8 cellular contexts compared by ENCODE assay signal in the genomic region with DNA sequence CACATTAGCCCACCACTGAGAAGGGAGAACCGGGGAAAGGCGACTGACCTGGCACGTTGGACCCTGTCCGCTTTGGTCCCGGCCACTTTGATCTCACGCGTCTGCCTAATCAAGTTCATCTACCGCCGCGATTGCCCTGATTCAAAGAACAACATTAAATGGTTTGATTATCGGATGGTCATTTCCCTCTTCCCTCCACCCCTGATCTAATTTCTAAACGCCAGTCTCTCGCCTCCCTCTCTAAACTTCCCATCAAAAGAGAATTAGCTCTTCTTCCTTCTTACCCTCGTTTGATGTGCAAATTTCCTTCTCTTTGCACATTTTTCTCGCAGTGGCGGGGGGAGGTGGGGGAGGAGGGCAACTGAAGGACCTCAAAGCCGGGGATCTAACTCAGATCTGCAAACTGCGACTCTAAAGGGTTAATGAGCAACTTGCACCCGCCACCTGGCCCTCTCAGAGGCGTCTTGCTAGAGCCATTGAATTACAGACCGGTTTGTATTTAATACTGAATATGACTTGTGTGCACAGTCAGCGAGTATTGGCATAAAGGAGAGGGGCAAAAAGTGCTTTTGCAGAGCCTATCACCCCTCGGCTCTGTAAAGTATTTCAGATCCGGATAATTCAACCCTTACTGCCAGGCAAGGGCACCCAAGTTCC. TPM values are rescaled to one million over a fixed set of nuclear protein-coding genes. Genes with fewer than 3 reads are reported as not detected.
DNase-seq lines count a peak whose midpoint lies in the region; ATAC-seq and TF ChIP-seq lines count a peak whose summit lies in the region.

No MANE protein-coding gene starts in this region.

- peaks cover 85% of the 10 kb centered on the region for H3K27me3 Mint-ChIP-seq in progenitor cell of endocrine pancreas

- ATAC-seq in GM21576 (IDR thresholded peaks at IDR 0.05; ENCODE audit: unreplicated experiment), result no peak
- ATAC-seq in GM19023 (IDR thresholded peaks at IDR 0.05; ENCODE audit: unreplicated experiment), result no peak

- H3K9me3 ChIP-seq in SJSA1 (replicated peaks) (no peaks in the 10 kb centered on the region), cardiac muscle cell (ENCODE audit: low read depth) (no peaks in the 10 kb centered on the region), Karpas-422 (ENCODE audit: low read length) (peaks cover 5% of the 10 kb centered on the region; the same call in 1 of the 2 replicates)

- no peak overlapping the region for H2AFZ ChIP-seq in Karpas-422 (ENCODE audit: low read length)

- DNase-seq in SJSA1 (ENCODE audit: low read depth in 1 of 2, low spot score in 2 of 2), result no peak
- DNase-seq in cardiac muscle cell (ENCODE audit: low read depth in 1 of 2, low spot score in 1 of 2), result no peak
- no peak for DNase-seq in progenitor cell of endocrine pancreas (ENCODE audit: low spot score, unreplicated experiment)
- no peak for DNase-seq in DMS 273 treated with DMSO at 0.1 percent for 48 hours (lab: John Stamatoyannopoulos, UW)
- DNase-seq in Karpas-422, result no peak

- H3K9me3 Mint-ChIP-seq in progenitor cell of endocrine pancreas (ENCODE audit: low read depth), result no peaks in the 10 kb centered on the region

- H3K4me1 ChIP-seq in SJSA1 (replicated peaks), result peaks cover 34% of the 10 kb centered on the region
- H3K4me1 ChIP-seq in cardiac muscle cell (ENCODE audit: low read depth), result no peaks in the 10 kb centered on the region
- no peaks in the 10 kb centered on the region for H3K4me1 ChIP-seq in Karpas-422 (ENCODE audit: low read length)

- H4K20me1 ChIP-seq in Karpas-422 (ENCODE audit: insufficient read depth, low read depth, low read length), result no peaks in the 10 kb centered on the region

- H3K4me2 ChIP-seq in Karpas-422 (ENCODE audit: low read depth, low read length, poor library complexity, severe bottlenecking), result no peak overlapping the region

- H3K9me2 ChIP-seq in Karpas-422 (replicated peaks; ENCODE audit: insufficient read depth, low read length), result no peaks in the 10 kb centered on the region

- H3K27me3 ChIP-seq in SJSA1 (replicated peaks) (no peaks in the 10 kb centered on the region), cardiac muscle cell (peaks cover 46% of the 10 kb centered on the region), Karpas-422 (ENCODE audit: low read length) (no peaks in the 10 kb centered on the region)

- no peaks in the 10 kb centered on the region for H3K79me2 ChIP-seq in Karpas-422 (ENCODE audit: low read length)

- no peak overlapping the region for H3K9ac ChIP-seq in Karpas-422 (ENCODE audit: low read length)

- no peaks in the 10 kb centered on the region for H3K36me3 Mint-ChIP-seq in progenitor cell of endocrine pancreas (ENCODE audit: insufficient read depth)

- H3K4me3 ChIP-seq in GM08714 (ENCODE audit: low read length), result peak overlapping the region; percentile 25; the same call in 1 of the 2 replicates
- H3K4me3 ChIP-seq in SJSA1, result peak overlapping the region; percentile 51
- peak overlapping the region; percentile 55 for H3K4me3 ChIP-seq in cardiac muscle cell
- no peak overlapping the region for H3K4me3 ChIP-seq in Karpas-422 (ENCODE audit: low read length)

- H3K36me3 ChIP-seq in SJSA1 (peaks cover 20% of the 10 kb centered on the region), cardiac muscle cell (no peaks in the 10 kb centered on the region), Karpas-422 (ENCODE audit: insufficient read depth, low read length) (no peaks in the 10 kb centered on the region)

- peak overlapping the region; percentile 79 for H3K4me3 Mint-ChIP-seq in progenitor cell of endocrine pancreas (ENCODE audit: low read depth)

- H3K27ac ChIP-seq in SJSA1 (no peak overlapping the region), cardiac muscle cell (no peak overlapping the region), Karpas-422 (ENCODE audit: low read length) (no peak overlapping the region)

- TF ChIP-seq CTCF in cardiac muscle cell (IDR thresholded peaks at IDR 0.05; ENCODE audit: low read depth, low read length) (no peak), progenitor cell of endocrine pancreas (IDR thresholded peaks at IDR 0.05; ENCODE audit: unreplicated experiment) (no peak)

- peaks cover 14% of the 10 kb centered on the region for H3K4me1 Mint-ChIP-seq in progenitor cell of endocrine pancreas (ENCODE audit: low read depth)

- H3K27ac Mint-ChIP-seq in progenitor cell of endocrine pancreas, result no peak overlapping the region

RNA-seq across cellular contexts. Expression of gene DKK1, which starts 0.6 kb away (rescaled TPM):
- 29.7 and 46.2 TPM in 2 replicates for total RNA-seq in SJSA1 (2014; rRNA removed; shearing (Covaris generic))
- total RNA-seq in cardiac muscle cell (3.2 and 6.0 TPM in 2 replicates), progenitor cell of endocrine pancreas (2.5 and 4.7 TPM in 2 replicates)
- polyA plus RNA-seq in cardiac muscle cell, result 6.7 and 11.1 TPM in 2 replicates
- total RNA-seq in Karpas-422 (2014; rRNA removed; shearing (Covaris generic); ENCODE audit: low replicate concordance), result not detected in 2 replicates
